Comparison of ENCODE assay signal across 12 cellular contexts in the genomic region with DNA sequence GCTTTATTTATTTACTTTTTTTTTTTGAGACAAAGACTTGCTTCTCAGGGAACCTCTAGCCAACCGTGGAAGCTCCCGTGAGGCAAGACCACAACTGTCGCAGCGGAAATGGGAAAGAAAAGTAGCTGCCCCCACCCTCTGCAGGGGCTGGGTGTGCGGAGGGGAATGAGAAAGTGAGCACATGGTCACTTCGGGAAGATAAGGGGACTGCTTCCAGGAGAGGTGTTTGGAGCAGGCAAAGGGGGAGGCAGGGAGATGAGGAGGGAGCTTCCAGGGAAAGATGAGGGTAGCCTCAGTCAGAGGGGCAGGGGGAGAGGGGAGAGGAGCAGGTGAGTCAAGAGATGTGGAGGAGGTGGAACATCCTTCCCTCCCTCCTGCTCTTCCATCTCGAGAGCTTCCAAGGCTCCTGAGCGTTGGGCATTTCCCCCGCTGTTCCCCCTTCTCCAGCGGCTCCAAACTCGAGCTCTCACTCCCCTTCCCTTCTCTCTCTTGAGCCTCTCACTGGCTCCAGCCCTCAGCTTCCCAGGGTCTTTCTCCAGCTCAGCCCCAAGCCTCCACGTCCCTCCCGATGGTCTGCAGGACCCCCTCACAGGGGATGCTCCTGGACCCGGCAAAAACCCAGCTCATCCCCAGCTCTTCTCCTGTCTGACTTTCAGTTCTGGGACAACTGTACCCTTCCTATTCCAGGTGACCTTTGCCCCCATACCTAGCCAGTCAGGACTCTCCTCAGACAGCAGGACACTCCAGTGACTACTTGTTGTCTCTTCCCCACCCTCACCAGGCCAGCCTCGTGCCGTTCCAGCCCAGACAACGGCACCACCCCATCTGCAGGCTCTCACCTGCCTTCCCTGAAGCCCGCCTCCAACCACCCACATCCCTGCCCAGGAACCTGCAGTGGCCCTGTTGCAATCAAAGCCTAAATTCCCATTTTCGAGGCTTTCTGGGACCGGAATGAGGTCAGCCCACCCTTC. TPM values are rescaled to one million over a fixed set of nuclear protein-coding genes. Genes with fewer than 3 reads are reported as not detected.
DNase-seq lines count a peak whose midpoint lies in the region; ATAC-seq, FAIRE-seq and TF ChIP-seq lines count a peak whose summit lies in the region.
"Had no signal": no experiment of that assay in that cellular context is flagged by ENCODE, and none has a peak within 500 bp of the region (broad histone marks: within the 10 kb centered on the region; RNA-seq: fewer than 3 reads in every experiment).

No MANE protein-coding gene starts in this region.

- peaks cover 0 to 3% (median 0%) of the 10 kb centered on the region in 7 donors for H3K9me3 Mint-ChIP-seq in CD14-positive monocyte
- H3K9me3 Mint-ChIP-seq in activated naive CD8-positive, alpha-beta T cell treated with anti-CD3 and anti-CD28 coated beads, Interleukin-2, amount 10 ng/mL, durations not matched to agents 7 days and 5 days: no peaks in the 10 kb centered on the region

- peaks cover 8 to 14% (median 11%) of the 10 kb centered on the region in 3 donors for H3K27me3 Mint-ChIP-seq in CD14-positive monocyte (ENCODE audit: low read depth in 3 of 3)
- no peaks in the 10 kb centered on the region for H3K27me3 Mint-ChIP-seq in activated naive CD8-positive, alpha-beta T cell treated with anti-CD3 and anti-CD28 coated beads, Interleukin-2, amount 10 ng/mL, durations not matched to agents 7 days and 5 days

- no peak overlapping the region for H2BK15ac ChIP-seq in mesendoderm (replicated peaks; ENCODE audit: low read depth)

- TF ChIP-seq CTCF in CD14-positive monocyte (IDR thresholded peaks at IDR 0.05) (no peak), GM12864 (IDR thresholded peaks at IDR 0.05; ENCODE audit: low read depth, low read length, missing control alignments) (no peak), OCI-LY7 (conservative IDR thresholded peaks at IDR 0.05; ENCODE audit: low read length) (no peak)

- H3K4me3 ChIP-seq in GM12864 (ENCODE audit: low read depth, low read length): peak overlapping the region; percentile 70
- H3K4me3 ChIP-seq in mesendoderm (ENCODE audit: low read length): no peak overlapping the region
- H3K4me3 ChIP-seq in OCI-LY7 (ENCODE audit: low read depth, low read length, poor library complexity, severe bottlenecking): no peak overlapping the region

- H3K27ac ChIP-seq in mesendoderm (ENCODE audit: low read depth, low read length): no peak overlapping the region
- H3K27ac ChIP-seq in OCI-LY7 (ENCODE audit: low read depth, low read length, poor library complexity, severe bottlenecking): no peak overlapping the region
- H3K27ac ChIP-seq: brain microvascular endothelial cell, RWPE1 had no signal

- H3K4ac ChIP-seq in mesendoderm (ENCODE audit: low read depth, low read length): no peak overlapping the region

- H3K23ac ChIP-seq in mesendoderm (ENCODE audit: low read length): no peak overlapping the region

- no peak overlapping the region for H3K9ac ChIP-seq in mesendoderm (ENCODE audit: low read length)

- H3K36me3 ChIP-seq in mesendoderm (ENCODE audit: control insufficient read depth, insufficient read depth, low read length) (no peaks in the 10 kb centered on the region), OCI-LY7 (ENCODE audit: insufficient read depth, low read length) (no peaks in the 10 kb centered on the region)
- H3K36me3 ChIP-seq: brain microvascular endothelial cell had no signal

- H3K4me1 ChIP-seq in mesendoderm (ENCODE audit: control insufficient read depth, low read depth, low read length) (peaks cover 2% of the 10 kb centered on the region), OCI-LY7 (ENCODE audit: insufficient read depth, low read length, poor library complexity, severe bottlenecking) (no peaks in the 10 kb centered on the region)

- no peak overlapping the region for H4K5ac ChIP-seq in mesendoderm (ENCODE audit: low read length)

- H3K79me1 ChIP-seq in mesendoderm (ENCODE audit: low read length): no peaks in the 10 kb centered on the region

- no TSS peak for BruUV-seq in OCI-LY7 (replicated peaks; lab: Mats Ljungman, UMichigan)

- no peak for ATAC-seq in activated naive CD8-positive, alpha-beta T cell treated with anti-CD3 and anti-CD28 coated beads, Interleukin-2, amount 10 ng/mL, durations not matched to agents 7 days and 5 days (ENCODE audit: low read depth)
- no peak for ATAC-seq in HG03442 (IDR thresholded peaks at IDR 0.05; ENCODE audit: unreplicated experiment)

- no peak overlapping the region for H2BK5ac ChIP-seq in mesendoderm (ENCODE audit: low read length)

- intact Hi-C loops in CD14-positive monocyte (cut with micrococcal nuclease): no loop called here
- intact Hi-C loops in OCI-LY7 (cut with micrococcal nuclease; ENCODE audit: unreplicated experiment): no loop called here

- H4K20me1 ChIP-seq in OCI-LY7 (ENCODE audit: insufficient read depth, low read length): no peaks in the 10 kb centered on the region

- H2BK120ac ChIP-seq in mesendoderm (ENCODE audit: low read depth, low read length): no peak overlapping the region

- no peak overlapping the region for H2AK5ac ChIP-seq in mesendoderm (ENCODE audit: low read length)

- H3K56ac ChIP-seq in mesendoderm (ENCODE audit: low read length): peak overlapping the region; percentile 42

- CTCF ChIA-PET in OCI-LY7 (lab: Charles Lee; ENCODE audit: unreplicated experiment): interaction anchor here (0.5 kb wide), 1 partner anchor 525 kb away, joined by 4 read pairs; no protein-coding TSS in a partner anchor

- POLR2A ChIA-PET in activated naive CD8-positive, alpha-beta T cell treated with anti-CD3 and anti-CD28 coated beads, Interleukin-2, amount 10 ng/mL, durations not matched to agents 7 days and 5 days (lab: Charles Lee): interaction anchor here (0.9 to 9.3 kb wide), 8 partner anchors 19 to 98 kb away, joined by 4 to 200 read pairs (median 6); a partner anchor contains a TSS
- POLR2A ChIA-PET in OCI-LY7 (lab: Charles Lee): no interaction called here

- H3K27ac Mint-ChIP-seq in CD14-positive monocyte: peak overlapping the region in 1 of 7 donors; percentile 33
- peak overlapping the region; percentile 77 for H3K27ac Mint-ChIP-seq in activated naive CD8-positive, alpha-beta T cell treated with anti-CD3 and anti-CD28 coated beads, Interleukin-2, amount 10 ng/mL, durations not matched to agents 7 days and 5 days

- no peaks in the 10 kb centered on the region for H3K4me1 Mint-ChIP-seq in CD14-positive monocyte
- H3K4me1 Mint-ChIP-seq in activated naive CD8-positive, alpha-beta T cell treated with anti-CD3 and anti-CD28 coated beads, Interleukin-2, amount 10 ng/mL, durations not matched to agents 7 days and 5 days: peaks cover 49% of the 10 kb centered on the region

- no peak for FAIRE-seq in GM19239 (lab: Jason Lieb, UNC)

- H3K4me3 Mint-ChIP-seq in CD14-positive monocyte: peak overlapping the region; percentile 35 to 39
- H3K4me3 Mint-ChIP-seq in activated naive CD8-positive, alpha-beta T cell treated with anti-CD3 and anti-CD28 coated beads, Interleukin-2, amount 10 ng/mL, durations not matched to agents 7 days and 5 days: peak overlapping the region; percentile 95

- H3K27me3 ChIP-seq in mesendoderm (ENCODE audit: insufficient read depth, low read length, poor library complexity): no peaks in the 10 kb centered on the region
- H3K27me3 ChIP-seq: brain microvascular endothelial cell had no signal

- H3K36me3 Mint-ChIP-seq in CD14-positive monocyte: no peaks in the 10 kb centered on the region
- peaks cover 52% of the 10 kb centered on the region for H3K36me3 Mint-ChIP-seq in activated naive CD8-positive, alpha-beta T cell treated with anti-CD3 and anti-CD28 coated beads, Interleukin-2, amount 10 ng/mL, durations not matched to agents 7 days and 5 days

- no peaks in the 10 kb centered on the region for H3K9me2 ChIP-seq in OCI-LY7 (ENCODE audit: insufficient read depth, low read length)

- no peaks in the 10 kb centered on the region; the same call in 1 of the 2 replicates for H3K9me3 ChIP-seq in OCI-LY7 (ENCODE audit: low read length)

- no CpG with 5 or more reads among the region's 20 CpGs for WGBS in mesendoderm (ENCODE audit: extremely low coverage, insufficient coverage, low lambda C conversion rate)

- H3K79me2 ChIP-seq in mesendoderm (ENCODE audit: control insufficient read depth, insufficient read depth, low read length) (no peaks in the 10 kb centered on the region), OCI-LY7 (ENCODE audit: insufficient read depth, low read depth, low read length) (no peaks in the 10 kb centered on the region)

- H2AFZ ChIP-seq in OCI-LY7 (ENCODE audit: low read length): no peak overlapping the region

- DNase-seq in CD14-positive monocyte (ENCODE audit: low spot score) (no peak), GM12864 (ENCODE audit: low read depth) (no peak), mesendoderm (no peak), occipital lobe (lab: John Stamatoyannopoulos, UW) (no peak), OCI-LY7 (ENCODE audit: low spot score) (no peak), GM19239 (ENCODE audit: insufficient read length, low spot score) (no peak)
- no peak for DNase-seq in activated naive CD8-positive, alpha-beta T cell treated with anti-CD3 and anti-CD28 coated beads, Interleukin-2, amount 10 ng/mL, durations not matched to agents 7 days and 5 days
- DNase-seq: activated CD4-positive, CD25-positive, alpha-beta regulatory T cell treated with anti-CD3 and anti-CD28 coated beads, Interleukin-2, amount 50 U/mL, for 72 hours; brain microvascular endothelial cell had no signal

- H3K18ac ChIP-seq in mesendoderm (ENCODE audit: low read length): no peak overlapping the region

- H4K8ac ChIP-seq in mesendoderm (ENCODE audit: low read depth, low read length): no peak overlapping the region

- H3K4me2 ChIP-seq in mesendoderm (ENCODE audit: low read length): no peak overlapping the region
- H3K4me2 ChIP-seq in OCI-LY7 (ENCODE audit: low read length): no peak overlapping the region

RNA-seq across cellular contexts. Expression of a gene that starts 4.0 kb away (rescaled TPM):
- polyA plus RNA-seq in CD14-positive monocyte: 1 to 10 TPM in 1 of 2 donors, under 1 TPM in 1; 0.60 to 1.7 TPM
- total RNA-seq in activated naive CD8-positive, alpha-beta T cell treated with anti-CD3 and anti-CD28 coated beads, Interleukin-2, amount 10 ng/mL, durations not matched to agents 7 days and 5 days: 100 to 1,000 TPM; 223 to 232 TPM
- 1.2 TPM for polyA plus RNA-seq in mesendoderm (2013, experiment 1 of 2)
- 1.2 TPM for polyA plus RNA-seq in mesendoderm (2013, experiment 2 of 2)
- total RNA-seq in occipital lobe (not detected), OCI-LY7 (2022) (not detected in 2 replicates)
- not detected in 2 replicates for total RNA-seq in OCI-LY7 (2014; rRNA removed; shearing (Covaris generic))

RNA-seq across cellular contexts. Expression of a gene that starts 36.2 kb away (rescaled TPM):
- polyA plus RNA-seq in CD14-positive monocyte: not detected
- 1 to 10 TPM; 1.8 to 2.2 TPM for total RNA-seq in activated naive CD8-positive, alpha-beta T cell treated with anti-CD3 and anti-CD28 coated beads, Interleukin-2, amount 10 ng/mL, durations not matched to agents 7 days and 5 days
- polyA plus RNA-seq in mesendoderm (2013, experiment 1 of 2): 0.03 TPM
- polyA plus RNA-seq in mesendoderm (2013, experiment 2 of 2): not detected
- not detected for total RNA-seq in occipital lobe
- total RNA-seq in OCI-LY7 (2014; rRNA removed; shearing (Covaris generic)): not detected in 2 replicates
- not detected in 2 replicates for total RNA-seq in OCI-LY7 (2022)
- total RNA-seq: omental fat pad had no signal

RNA-seq across cellular contexts. Expression of a gene that starts 42.3 kb away (rescaled TPM):
- polyA plus RNA-seq in CD14-positive monocyte: under 1 TPM; 0.14 to 0.24 TPM
- total RNA-seq in activated naive CD8-positive, alpha-beta T cell treated with anti-CD3 and anti-CD28 coated beads, Interleukin-2, amount 10 ng/mL, durations not matched to agents 7 days and 5 days: 10 to 100 TPM; 15.2 to 15.7 TPM
- 1.8 TPM for polyA plus RNA-seq in mesendoderm (2013, experiment 1 of 2)
- polyA plus RNA-seq in mesendoderm (2013, experiment 2 of 2): 2.5 TPM
- total RNA-seq in occipital lobe (5.3 TPM), OCI-LY7 (2022) (18.7 and 19.6 TPM in 2 replicates)
- total RNA-seq in OCI-LY7 (2014; rRNA removed; shearing (Covaris generic)): 6.8 and 7.3 TPM in 2 replicates

Comparison
In these comparisons a context has a peak if more than half of its experiments do, and no peak if none do; other contexts are left out.
1. RNA of a gene that starts 4.0 kb away (total RNA-seq): 223 to 232 TPM in activated naive CD8-positive, alpha-beta T cell treated with anti-CD3 and anti-CD28 coated beads, Interleukin-2, amount 10 ng/mL, durations not matched to agents 7 days and 5 days; not detected in occipital lobe (single experiment) and not detected in OCI-LY7; every median in the first group is over 100 times any median in the second.